21 cellular contexts compared by ENCODE assay signal in genomic region chr3:57942366-57942765, GRCh38.
"Had no signal": no experiment of that assay in that cellular context is flagged by ENCODE, and none has a peak within 500 bp of the region (broad histone marks: within the 10 kb centered on the region; RNA-seq: fewer than 3 reads in every experiment).

No MANE protein-coding gene starts in this region.

- H3K36me3 ChIP-seq: colonic mucosa, left lung, neutrophil, stomach, vagina had no signal

- H3K4me1 ChIP-seq: colonic mucosa, foreskin keratinocyte had no signal

- H3K27ac ChIP-seq: colonic mucosa, foreskin keratinocyte, left lung, neutrophil had no signal

- DNase-seq: activated CD8-positive, alpha-beta memory T cell treated with anti-CD3 and anti-CD28 coated beads, Interleukin-2, amount 10 ng/mL, durations not matched to agents 7 days and 5 days; activated CD8-positive, alpha-beta T cell treated with anti-CD3 and anti-CD28 coated beads, Interleukin-2, amount 10 ng/mL, durations not matched to agents 7 days and 5 days; activated naive CD8-positive, alpha-beta T cell treated with anti-CD3 and anti-CD28 coated beads, Interleukin-2, amount 50 U/mL, for 24 hours; effector memory CD4-positive, alpha-beta T cell; foreskin keratinocyte; nephron progenitor cell; retina; stimulated activated CD4-positive, alpha-beta T cell treated with anti-CD3 and anti-CD28 coated beads, Interleukin-15, amount 100 ng/mL, for 24 hours; stimulated activated CD4-positive, alpha-beta T cell treated with anti-CD3 and anti-CD28 coated beads, Interleukin-2, amount 100 ng/mL, for 24 hours; stimulated activated naive B cell treated with anti-CD40 and anti-IgM and Interleukin-4, amounts not matched to agents 10 μg/mL and 1 μg/mL and 100 μg/mL, for 72 hours; T-helper 17 cell; T1000 had no signal

- ATAC-seq: activated CD8-positive, alpha-beta memory T cell treated with anti-CD3 and anti-CD28 coated beads, Interleukin-2, amount 10 ng/mL, durations not matched to agents 7 days and 5 days; activated CD8-positive, alpha-beta T cell treated with anti-CD3 and anti-CD28 coated beads, Interleukin-2, amount 10 ng/mL, durations not matched to agents 7 days and 5 days; activated naive CD8-positive, alpha-beta T cell treated with anti-CD3 and anti-CD28 coated beads, Interleukin-2, amount 50 U/mL, for 24 hours; foreskin keratinocyte; stimulated activated naive B cell treated with anti-CD40 and anti-IgM and Interleukin-4, amounts not matched to agents 10 μg/mL and 1 μg/mL and 100 μg/mL, for 72 hours; T-helper 17 cell; WTC11 had no signal

- H3K27me3 ChIP-seq: body of pancreas, colonic mucosa, foreskin keratinocyte, heart right ventricle, left lung, neutrophil, stomach, vagina had no signal

- H3K9me3 ChIP-seq: body of pancreas, colonic mucosa, mucosa of descending colon, neutrophil, vagina had no signal

- H3K4me3 ChIP-seq: body of pancreas, colonic mucosa, heart right ventricle, left lung, mucosa of descending colon, stomach, vagina had no signal
